3 cellular contexts compared by ENCODE assay signal in the genomic region with DNA sequence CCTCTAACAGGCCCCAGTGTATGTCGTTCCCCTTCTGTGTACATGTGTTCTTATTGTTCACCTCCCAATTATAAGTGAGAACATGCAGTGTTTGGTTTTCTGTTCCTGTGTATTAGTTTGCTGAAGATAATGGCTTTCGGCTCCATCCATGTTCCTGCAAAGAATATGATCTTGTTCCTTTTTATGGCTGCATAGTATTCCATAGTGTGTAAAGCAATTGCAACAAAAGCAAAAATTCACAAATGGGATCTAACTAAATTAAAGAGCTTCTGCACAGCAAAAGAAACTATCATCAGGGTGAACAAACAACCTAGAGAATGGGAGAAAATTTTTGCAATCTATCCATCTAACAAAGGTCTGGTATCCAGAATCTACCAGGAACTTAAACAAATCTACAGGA.
TF ChIP-seq lines count a peak whose summit lies in the region.

No MANE protein-coding gene starts in this region.

TF ChIP-seq in A549, 52 proteins besides CTCF, POLR2A, EP300 and RAD21:
- TF ChIP-seq KDM1A (IDR thresholded peaks at IDR 0.05; ENCODE audit: low read depth), result peak; percentile 63; the same call in 1 of the 2 replicates

TF ChIP-seq in HEK293, 187 proteins besides CTCF, POLR2A, EP300 and RAD21:
- TF ChIP-seq ZNF580 (tag by site-specific recombination; IDR thresholded peaks at IDR 0.05), result 0 out of 2 replicates have a peak, but pooled peaks have one; percentile 17
- TF ChIP-seq ZNF146 (tag by site-specific recombination; IDR thresholded peaks at IDR 0.05), result peak; percentile 80

TF ChIP-seq in H1, 55 proteins besides CTCF, POLR2A, EP300 and RAD21:
- TF ChIP-seq KDM1A (IDR thresholded peaks at IDR 0.05; ENCODE audit: borderline replicate concordance, low read length), result peak; percentile 54; the same call in 1 of the 2 replicates
